In the genomic region with DNA sequence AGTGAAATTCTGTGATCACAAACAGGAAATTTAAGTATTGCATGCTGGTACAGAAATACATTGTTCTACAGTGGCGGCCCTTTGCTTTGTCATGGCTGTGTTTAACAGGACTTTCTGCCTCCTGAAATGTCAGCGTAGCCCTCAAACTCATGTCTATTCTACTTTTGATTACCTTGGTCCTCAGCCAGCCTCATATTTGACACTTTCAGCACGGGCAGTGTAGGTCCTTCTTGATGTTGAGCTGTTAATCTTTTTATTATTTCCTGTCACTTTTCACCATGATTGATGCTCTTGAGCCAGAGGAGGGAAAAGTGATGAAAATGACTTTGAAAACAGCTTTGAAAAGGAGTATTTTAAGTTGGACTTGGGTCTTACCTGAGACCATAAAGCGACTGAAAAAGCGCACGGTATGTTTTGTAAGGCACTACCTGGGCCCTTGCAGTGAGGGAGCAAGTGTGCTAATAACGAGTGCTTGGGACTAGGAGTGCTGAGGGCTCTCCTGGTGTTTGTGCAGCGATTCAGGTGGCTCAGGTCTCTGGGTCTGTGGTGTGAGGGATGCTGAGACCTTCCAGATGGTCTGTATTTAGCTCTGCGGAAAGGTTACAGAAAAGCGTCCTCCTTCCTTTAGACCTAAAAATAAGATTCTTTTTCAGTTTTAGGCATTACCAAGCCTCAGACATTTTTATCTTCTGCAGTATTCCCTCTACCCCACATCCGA, we compare ENCODE assay signal across 23 cellular contexts. TPM values are rescaled to one million over a fixed set of nuclear protein-coding genes. Genes with fewer than 3 reads are reported as not detected.
DNase-seq lines count a peak whose midpoint lies in the region; ATAC-seq, FAIRE-seq and TF ChIP-seq lines count a peak whose summit lies in the region.
"Had no signal": no experiment of that assay in that cellular context is flagged by ENCODE, and none has a peak within 500 bp of the region (broad histone marks: within the 10 kb centered on the region; RNA-seq: fewer than 3 reads in every experiment).

No MANE protein-coding gene starts in this region.

- intact Hi-C loops in left colon (cut with DNase I, micrococcal nuclease) (no loop called here), stomach (cut with DNase I; ENCODE audit: low total_unique reads) (no loop called here)

- no peak for TF ChIP-seq EP300 in stomach (IDR thresholded peaks at IDR 0.05)

- DNase-seq in HT-29 (ENCODE audit: low spot score) (peak; percentile 31), NCI-H774 (lab: John Stamatoyannopoulos, UW) (peak; percentile 28), left colon (no peak), stomach (peak; percentile 49), DMS 273 treated with DMSO at 0.1 percent for 48 hours (lab: John Stamatoyannopoulos, UW) (no peak), retina (no peak), HTR-8/SVneo (ENCODE audit: insufficient read length, low spot score) (no peak)
- DNase-seq: activated CD4-positive, alpha-beta T cell treated with anti-CD3 and anti-CD28 coated beads, Interleukin-2, amount 10 ng/mL, durations not matched to agents 24 days and 14 days; activated gamma-delta T cell treated with Interleukin-2 at 50 U/mL for 16 hours; activated T-cell treated with anti-CD3 and anti-CD28 coated beads, Interleukin-2, amount 50 U/mL, for 24 hours; Calu3; EL; NCI-H345; sigmoid colon; stimulated activated CD4-positive, alpha-beta T cell treated with anti-CD3 and anti-CD28 coated beads, Interleukin-4, amount 100 ng/mL, for 4 hours had no signal

- no peak for TF ChIP-seq POLR2A in stomach (IDR thresholded peaks at IDR 0.05)

- H3K27me3 ChIP-seq in stomach = no peaks in the 10 kb centered on the region
- H3K27me3 ChIP-seq: BLaER1 treated with 17β-estradiol and CSF1 and Interleukin-3, amounts not matched to agents 10 nM and 100 nM; sigmoid colon; suprapubic skin; vagina had no signal

- H3K36me3 ChIP-seq in stomach = no peaks in the 10 kb centered on the region
- H3K36me3 ChIP-seq: sigmoid colon, suprapubic skin, vagina had no signal

- no peak overlapping the region for H3K4me3 ChIP-seq in stomach
- H3K4me3 ChIP-seq: BLaER1 treated with 17β-estradiol and CSF1 and Interleukin-3, amounts not matched to agents 10 nM and 100 nM; sigmoid colon; suprapubic skin; vagina had no signal

- H3K9me3 ChIP-seq in stomach = no peaks in the 10 kb centered on the region
- H3K9me3 ChIP-seq: sigmoid colon, suprapubic skin, vagina had no signal

- peaks cover 0 to 42% (median 18%) of the 10 kb centered on the region in 4 donors for H3K4me1 ChIP-seq in stomach
- H3K4me1 ChIP-seq: sigmoid colon had no signal

- TF ChIP-seq CTCF in stomach (IDR thresholded peaks at IDR 0.05) = no peak

- ATAC-seq in left colon (peak; percentile 53), HG02884 (IDR thresholded peaks at IDR 0.05; ENCODE audit: unreplicated experiment) (no peak)
- ATAC-seq: stimulated activated memory B cell treated with anti-CD40 and anti-IgM and Interleukin-4, amounts not matched to agents 10 μg/mL and 1 μg/mL and 100 μg/mL, for 72 hours had no signal

- peak overlapping the region; percentile 66 to 82 (median 79) for H3K27ac ChIP-seq in stomach
- H3K27ac ChIP-seq: BLaER1 treated with 17β-estradiol and CSF1 and Interleukin-3, amounts not matched to agents 10 nM and 100 nM; sigmoid colon; vagina had no signal

- 44 to 62% (median 47%) methylated on average over 11 of the region's 11 CpGs for WGBS in stomach, 5 donors

- FAIRE-seq in HTR-8/SVneo (lab: Jason Lieb, UNC) = no peak
- FAIRE-seq: GM12891, H54, keratinocyte had no signal

RNA-seq across cellular contexts. Expression of a gene that starts 45.2 kb away (rescaled TPM):
- total RNA-seq in HT-29 (2014; rRNA removed; shearing (Covaris generic)) = 21.6 and 23.9 TPM in 2 replicates
- total RNA-seq in left colon (100 to 1,000 TPM in 1 of 2 donors, 10 to 100 TPM in 1; 76.9 to 101 TPM), stomach (100 to 1,000 TPM in 1 of 5 donors, 10 to 100 TPM in 4; 39.7 to 125 (median 61.8) TPM)
- polyA plus RNA-seq in stomach = 1 to 10 TPM; 4.0 to 8.2 (median 5.2) TPM

Comparison
In these comparisons a context has a peak if more than half of its experiments do, and no peak if none do; other contexts are left out.
1. DNase-seq: peak in HT-29 (single experiment), NCI-H774 (single experiment) and stomach (single experiment); none in left colon (0 of 2), DMS 273 treated with DMSO at 0.1 percent for 48 hours (single experiment), retina (single experiment) and HTR-8/SVneo (single experiment).